Comparison of ENCODE assay signal across 23 cellular contexts in the genomic region with DNA sequence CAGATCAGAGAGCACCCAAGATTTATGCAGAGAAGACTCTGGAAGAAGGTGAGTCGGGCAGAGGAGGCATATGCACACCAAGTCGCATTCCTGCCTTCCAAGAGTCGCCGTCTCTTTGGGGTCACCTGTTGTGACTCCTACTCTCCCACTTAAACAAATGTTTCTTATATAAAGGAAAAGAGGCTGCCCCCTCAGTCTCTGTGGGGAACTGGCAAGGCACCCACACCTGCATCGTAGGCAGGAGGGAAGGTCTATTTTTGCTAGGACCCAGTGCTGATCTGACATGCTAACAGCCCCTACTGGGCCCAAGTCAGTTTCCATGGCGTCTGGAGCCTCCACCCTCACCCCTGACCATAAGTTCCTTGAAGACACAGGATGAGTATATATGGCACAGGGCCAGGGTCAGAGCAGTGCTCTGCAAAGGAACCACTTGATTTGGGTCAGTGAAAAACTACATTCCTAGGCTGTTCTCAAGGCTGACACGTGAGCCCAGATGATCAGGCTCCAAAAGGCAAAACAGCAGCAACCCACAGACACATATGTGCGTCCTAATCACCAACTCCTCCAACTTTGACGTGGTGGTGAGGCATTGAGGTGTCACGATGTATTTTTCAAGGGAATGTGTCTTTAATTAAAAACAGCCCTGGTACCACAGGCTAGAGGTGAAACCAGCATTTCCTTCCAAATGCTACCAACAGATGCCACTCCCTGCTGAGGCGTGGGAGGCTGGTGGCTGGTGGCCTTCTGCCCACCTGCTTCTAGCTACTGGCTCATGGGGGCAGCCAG. TPM values are rescaled to one million over a fixed set of nuclear protein-coding genes. Genes with fewer than 3 reads are reported as not detected.
DNase-seq lines count a peak whose midpoint lies in the region; ATAC-seq, FAIRE-seq and TF ChIP-seq lines count a peak whose summit lies in the region.
"Had no signal": no experiment of that assay in that cellular context is flagged by ENCODE, and none has a peak within 500 bp of the region (broad histone marks: within the 10 kb centered on the region; RNA-seq: fewer than 3 reads in every experiment).

No MANE protein-coding gene starts in this region.

- DNase-seq in DMS 273 (lab: John Stamatoyannopoulos, UW; ENCODE audit: unreplicated experiment) (peak; percentile 27), DMS 273 treated with DMSO at 0.1 percent for 48 hours (lab: John Stamatoyannopoulos, UW) (no peak), astrocyte (ENCODE audit: low read depth) (peak; percentile 18), fibroblast of villous mesenchyme (ENCODE audit: low read depth) (peak; percentile 71), testis (peak; percentile 67)
- DNase-seq in activated naive CD4-positive, alpha-beta T cell treated with anti-CD3 and anti-CD28 coated beads, Interleukin-2, amount 50 U/mL, for 72 hours (ENCODE audit: low spot score in 2 of 2): no peak
- DNase-seq: activated B cell treated with CpG ODN at 0.5 μM for 24 hours; activated CD4-positive, alpha-beta memory T cell treated with anti-CD3 and anti-CD28 coated beads, Interleukin-2, amount 10 ng/mL, durations not matched to agents 7 days and 5 days; amniotic stem cell; BE2C; central memory CD4-positive, alpha-beta T cell; effector CD8-positive, alpha-beta T cell; KBM-7; left colon; NCI-H187; stimulated activated CD4-positive, alpha-beta T cell treated with anti-CD3 and anti-CD28 coated beads, Interleukin-4, amount 100 ng/mL, for 4 hours; stomach had no signal

- H3K4me3 ChIP-seq in astrocyte (ENCODE audit: insufficient read depth, low read depth, low read length) (no peak overlapping the region), fibroblast of villous mesenchyme (ENCODE audit: low read depth, low read length) (no peak overlapping the region), testis (no peak overlapping the region)
- H3K4me3 ChIP-seq: stomach had no signal

- FAIRE-seq in astrocyte (lab: Jason Lieb, UNC): no peak
- FAIRE-seq: RCC 7860 had no signal

- H3K27me3 ChIP-seq in astrocyte (ENCODE audit: insufficient read depth, low read length) (peaks cover 38% of the 10 kb centered on the region), testis (no peaks in the 10 kb centered on the region)
- H3K27me3 ChIP-seq: BE2C had no signal

- no peaks in the 10 kb centered on the region for H3K79me2 ChIP-seq in astrocyte (ENCODE audit: insufficient read depth, low read length)

- H3K36me3 Mint-ChIP-seq in astrocyte (ENCODE audit: low read depth, unreplicated experiment): peaks cover 5% of the 10 kb centered on the region
- H3K36me3 Mint-ChIP-seq in activated naive CD4-positive, alpha-beta T cell treated with anti-CD3 and anti-CD28 coated beads, Interleukin-2, amount 50 U/mL, for 72 hours: no peaks in the 10 kb centered on the region
- H3K36me3 Mint-ChIP-seq: mesothelial cell of epicardium had no signal

- no peaks in the 10 kb centered on the region for H3K9me3 ChIP-seq in astrocyte (ENCODE audit: insufficient read depth, low read depth, low read length)
- H3K9me3 ChIP-seq in testis: no peaks in the 10 kb centered on the region
- H3K9me3 ChIP-seq: BE2C, stomach had no signal

- H3K27ac Mint-ChIP-seq in astrocyte (ENCODE audit: unreplicated experiment): no peak overlapping the region
- H3K27ac Mint-ChIP-seq in activated naive CD4-positive, alpha-beta T cell treated with anti-CD3 and anti-CD28 coated beads, Interleukin-2, amount 50 U/mL, for 72 hours: no peak overlapping the region
- H3K27ac Mint-ChIP-seq: activated B cell treated with CpG ODN at 0.5 μM for 24 hours; activated CD4-positive, alpha-beta memory T cell treated with anti-CD3 and anti-CD28 coated beads, Interleukin-2, amount 10 ng/mL, durations not matched to agents 7 days and 5 days had no signal

- H3K4me1 ChIP-seq in astrocyte (ENCODE audit: insufficient read depth, low read length) (peaks cover 12% of the 10 kb centered on the region), testis (peaks cover 50% of the 10 kb centered on the region)

- no peak overlapping the region for H3K9ac ChIP-seq in astrocyte (ENCODE audit: low read length)

- H2AFZ ChIP-seq in astrocyte (ENCODE audit: low read depth, low read length): no peak overlapping the region

- no peak overlapping the region for H3K4me2 ChIP-seq in astrocyte (ENCODE audit: low read length)

- no peak overlapping the region for H3K27ac ChIP-seq in astrocyte (ENCODE audit: low read depth, low read length)
- H3K27ac ChIP-seq in testis: peak overlapping the region; percentile 22 to 75
- H3K27ac ChIP-seq: 22Rv1 had no signal

- intact Hi-C loops in testis (cut with DNase I; ENCODE audit: low total_unique reads): no loop called here

- peaks cover 84% of the 10 kb centered on the region for H3K27me3 Mint-ChIP-seq in astrocyte (ENCODE audit: low read depth, unreplicated experiment)

- TF ChIP-seq CTCF in astrocyte (IDR thresholded peaks at IDR 0.05; ENCODE audit: insufficient read depth, low read depth, low read length) (no peak), fibroblast of villous mesenchyme (IDR thresholded peaks at IDR 0.05; ENCODE audit: insufficient read depth, low read depth, low read length) (no peak), testis (IDR thresholded peaks at IDR 0.05) (no peak)

- no peak overlapping the region for H3K4me3 Mint-ChIP-seq in astrocyte (ENCODE audit: unreplicated experiment)
- H3K4me3 Mint-ChIP-seq: activated B cell treated with CpG ODN at 0.5 μM for 24 hours; activated CD4-positive, alpha-beta memory T cell treated with anti-CD3 and anti-CD28 coated beads, Interleukin-2, amount 10 ng/mL, durations not matched to agents 7 days and 5 days; mesothelial cell of epicardium had no signal

- TF ChIP-seq POLR2A in testis (IDR thresholded peaks at IDR 0.05): no peak

- H4K20me1 ChIP-seq in astrocyte (ENCODE audit: insufficient read depth, low read length): no peaks in the 10 kb centered on the region

- peaks cover 12% of the 10 kb centered on the region for H3K4me1 Mint-ChIP-seq in astrocyte (ENCODE audit: low read depth, unreplicated experiment)
- H3K4me1 Mint-ChIP-seq: activated B cell treated with CpG ODN at 0.5 μM for 24 hours; activated CD4-positive, alpha-beta memory T cell treated with anti-CD3 and anti-CD28 coated beads, Interleukin-2, amount 10 ng/mL, durations not matched to agents 7 days and 5 days had no signal

- 49 to 57% methylated on average over 11 of the region's 11 CpGs for WGBS in testis, 2 donors

- no peaks in the 10 kb centered on the region for H3K9me3 Mint-ChIP-seq in astrocyte (ENCODE audit: unreplicated experiment)
- no peaks in the 10 kb centered on the region for H3K9me3 Mint-ChIP-seq in activated naive CD4-positive, alpha-beta T cell treated with anti-CD3 and anti-CD28 coated beads, Interleukin-2, amount 50 U/mL, for 72 hours
- H3K9me3 Mint-ChIP-seq: activated B cell treated with CpG ODN at 0.5 μM for 24 hours; activated CD4-positive, alpha-beta memory T cell treated with anti-CD3 and anti-CD28 coated beads, Interleukin-2, amount 10 ng/mL, durations not matched to agents 7 days and 5 days; mesothelial cell of epicardium had no signal

- ATAC-seq in GM18873 (IDR thresholded peaks at IDR 0.05; ENCODE audit: low FRiP score, unreplicated experiment): no peak
- no peak for ATAC-seq in HG02970 (IDR thresholded peaks at IDR 0.05; ENCODE audit: low FRiP score, unreplicated experiment)
- no peak for ATAC-seq in activated naive CD4-positive, alpha-beta T cell treated with anti-CD3 and anti-CD28 coated beads, Interleukin-2, amount 50 U/mL, for 72 hours
- ATAC-seq: esophagus mucosa had no signal

- H3K36me3 ChIP-seq in astrocyte (ENCODE audit: insufficient read depth, low read length) (no peaks in the 10 kb centered on the region), testis (ENCODE audit: low read depth, missing control alignments) (no peaks in the 10 kb centered on the region)
- H3K36me3 ChIP-seq: BE2C, stomach had no signal

RNA-seq across cellular contexts. Expression of a gene that starts 55.6 kb away (rescaled TPM):
- total RNA-seq in astrocyte (1.7 and 2.7 TPM in 2 replicates), fibroblast of villous mesenchyme (2.3 and 3.9 TPM in 2 replicates), testis (1 to 10 TPM; 3.9 to 4.0 TPM)
- 1.5 TPM for polyA plus RNA-seq in testis (ENCODE audit: insufficient read depth, low read depth, low replicate concordance)
- total RNA-seq in activated naive CD4-positive, alpha-beta T cell treated with anti-CD3 and anti-CD28 coated beads, Interleukin-2, amount 50 U/mL, for 72 hours: 1 to 10 TPM in 1 of 2 donors, under 1 TPM in 1; 0.73 to 4.0 TPM

Comparison
In these comparisons a context has a peak if more than half of its experiments do, and no peak if none do; other contexts are left out.
1. DNase-seq: peak in DMS 273 (single experiment), astrocyte (single experiment), fibroblast of villous mesenchyme (single experiment) and testis (single experiment); none in DMS 273 treated with DMSO at 0.1 percent for 48 hours (single experiment) and activated naive CD4-positive, alpha-beta T cell treated with anti-CD3 and anti-CD28 coated beads, Interleukin-2, amount 50 U/mL, for 72 hours (0 of 2).